In genomic region chr2:166372046-166372445, GRCh38 we compare ENCODE assay signal across 15 cellular contexts.
"Had no signal": no experiment of that assay in that cellular context is flagged by ENCODE, and none has a peak within 500 bp of the region (broad histone marks: within the 10 kb centered on the region; RNA-seq: fewer than 3 reads in every experiment).

No MANE protein-coding gene starts in this region.

- DNase-seq: activated CD4-positive, alpha-beta T cell treated with anti-CD3 and anti-CD28 coated beads, Interleukin-2, amount 50 U/mL, for 48 hours; activated CD4-positive, CD25-positive, alpha-beta regulatory T cell treated with anti-CD3 and anti-CD28 coated beads, Interleukin-2, amount 50 U/mL, for 72 hours; activated effector memory CD4-positive, alpha-beta T cell treated with anti-CD3 and anti-CD28 coated beads, Interleukin-2, amount 50 U/mL, for 16 hours; activated T-cell treated with anti-CD3 and anti-CD28 coated beads, Interleukin-2, amount 50 U/mL, for 4 hours; esophagus squamous epithelium; foreskin melanocyte; heart left ventricle; kidney; nephron progenitor cell; sigmoid colon; stimulated activated CD4-positive, alpha-beta T cell treated with anti-CD3 and anti-CD28 coated beads, Interleukin-12 subunit alpha, Interleukin-12 subunit beta, amount 100 ng/mL, for 4 hours; stimulated activated naive CD4-positive, alpha-beta T cell; upper lobe of left lung had no signal

- H3K4me3 ChIP-seq: esophagus squamous epithelium, heart left ventricle, sigmoid colon, upper lobe of left lung had no signal

- H3K9me3 ChIP-seq: esophagus squamous epithelium, heart left ventricle, sigmoid colon, upper lobe of left lung had no signal

- FAIRE-seq: bronchial epithelial cell, colon, kidney had no signal

- H3K27me3 ChIP-seq: sigmoid colon had no signal

- H3K36me3 ChIP-seq: esophagus squamous epithelium, heart left ventricle, sigmoid colon, upper lobe of left lung had no signal

- H3K27ac ChIP-seq: esophagus squamous epithelium, heart left ventricle, sigmoid colon, upper lobe of left lung had no signal
